In genomic region chr1:161216945-161217712, GRCh38 we compare ENCODE assay signal across 8 cellular contexts. TPM values are rescaled to one million over a fixed set of nuclear protein-coding genes. Genes with fewer than 3 reads are reported as not detected.
DNase-seq lines count a peak whose midpoint lies in the region; ATAC-seq and TF ChIP-seq lines count a peak whose summit lies in the region.

No MANE protein-coding gene starts in this region.

- intact Hi-C loops in activated T-helper 2 cell treated with anti-CD3 and anti-CD28 coated beads, Interferon-gamma antibody, Interleukin-2, Interleukin-4, amounts not matched to agents 10 μg/mL and 5 μg/mL and 100 μg/mL, durations not matched to agents 14 hours and 24 hours and 36 hours (cut with micrococcal nuclease) = no loop called here
- intact Hi-C loops in transverse colon (cut with DNase I; ENCODE audit: low total_unique reads) = no loop called here

- in situ Hi-C loops in transverse colon (cut with MboI; ENCODE audit: low pct_ligation_motif_present in 1 of 4, low pct_unique_long_range_greater_than_20kb in 1 of 4, low sequenced_read_pairs in 3 of 4) = loop anchor here in 1 of 4 donors (25.0 kb wide), 1 partner anchor 170 kb away; no protein-coding TSS in a partner anchor

- H3K27ac ChIP-seq in CD4-positive, CD25-positive, alpha-beta regulatory T cell (ENCODE audit: insufficient read depth, low read length, poor library complexity, severe bottlenecking) = peak overlapping the region; percentile 62
- H3K27ac ChIP-seq in transverse colon = peak overlapping the region; percentile 61 to 74 (median 68)

- no peaks in the 10 kb centered on the region for H3K27me3 Mint-ChIP-seq in CD4-positive, CD25-positive, alpha-beta regulatory T cell
- H3K27me3 Mint-ChIP-seq in activated T-helper 2 cell treated with anti-CD3 and anti-CD28 coated beads, Interferon-gamma antibody, Interleukin-2, Interleukin-4, amounts not matched to agents 10 μg/mL and 5 μg/mL and 100 μg/mL, durations not matched to agents 14 hours and 24 hours and 36 hours (ENCODE audit: low read depth) = no peaks in the 10 kb centered on the region

- H3K36me3 Mint-ChIP-seq in CD4-positive, CD25-positive, alpha-beta regulatory T cell = peaks cover 22% of the 10 kb centered on the region
- H3K36me3 Mint-ChIP-seq in activated T-helper 2 cell treated with anti-CD3 and anti-CD28 coated beads, Interferon-gamma antibody, Interleukin-2, Interleukin-4, amounts not matched to agents 10 μg/mL and 5 μg/mL and 100 μg/mL, durations not matched to agents 14 hours and 24 hours and 36 hours (ENCODE audit: low read depth) = peaks cover 27% of the 10 kb centered on the region

- H3K27me3 ChIP-seq in CD4-positive, CD25-positive, alpha-beta regulatory T cell (ENCODE audit: control insufficient read depth, insufficient read depth, low read length) = no peaks in the 10 kb centered on the region
- no peaks in the 10 kb centered on the region for H3K27me3 ChIP-seq in transverse colon

- TF ChIP-seq EP300 in transverse colon (IDR thresholded peaks at IDR 0.05; ENCODE audit: low read depth) = no peak

- peaks cover 38% of the 10 kb centered on the region for H3K4me1 ChIP-seq in CD4-positive, CD25-positive, alpha-beta regulatory T cell (ENCODE audit: control insufficient read depth, insufficient read depth, low read length, poor library complexity, severe bottlenecking)
- peaks cover 0 to 3% (median 0%) of the 10 kb centered on the region in 4 donors for H3K4me1 ChIP-seq in transverse colon

- TF ChIP-seq CTCF in transverse colon (IDR thresholded peaks at IDR 0.05) = no peak

- peak; percentile 16 to 32 for ATAC-seq in CD4-positive, CD25-positive, alpha-beta regulatory T cell (ENCODE audit: low read depth in 2 of 2)
- ATAC-seq in GM19438 (IDR thresholded peaks at IDR 0.05; ENCODE audit: low read depth, unreplicated experiment) (peak; percentile 92), HG03460 (IDR thresholded peaks at IDR 0.05; ENCODE audit: unreplicated experiment) (peak; percentile 83), left lobe of liver (peak; percentile 54), HG03025 (IDR thresholded peaks at IDR 0.05; ENCODE audit: low FRiP score, unreplicated experiment) (no peak)

- 56 to 58% methylated on average over 5 to 7 of the region's 7 CpGs for WGBS in transverse colon (ENCODE audit: low coverage in 1 of 2), 2 donors

- peak overlapping the region; percentile 32 to 87 (median 72) for H3K4me3 Mint-ChIP-seq in CD4-positive, CD25-positive, alpha-beta regulatory T cell
- H3K4me3 Mint-ChIP-seq in activated T-helper 2 cell treated with anti-CD3 and anti-CD28 coated beads, Interferon-gamma antibody, Interleukin-2, Interleukin-4, amounts not matched to agents 10 μg/mL and 5 μg/mL and 100 μg/mL, durations not matched to agents 14 hours and 24 hours and 36 hours (ENCODE audit: low read depth) = no peak overlapping the region

- H3K27ac Mint-ChIP-seq in CD4-positive, CD25-positive, alpha-beta regulatory T cell = peak overlapping the region; percentile 87 to 98 (median 97)
- H3K27ac Mint-ChIP-seq in activated T-helper 2 cell treated with anti-CD3 and anti-CD28 coated beads, Interferon-gamma antibody, Interleukin-2, Interleukin-4, amounts not matched to agents 10 μg/mL and 5 μg/mL and 100 μg/mL, durations not matched to agents 14 hours and 24 hours and 36 hours = peak overlapping the region; percentile 17

- peak in 1 of 3 donors; percentile 49 for DNase-seq in CD4-positive, CD25-positive, alpha-beta regulatory T cell
- no peak for DNase-seq in activated T-helper 2 cell treated with anti-CD3 and anti-CD28 coated beads, Interferon-gamma antibody, Interleukin-2, Interleukin-4, amounts not matched to agents 10 μg/mL and 5 μg/mL and 100 μg/mL, durations not matched to agents 14 hours and 24 hours and 36 hours (ENCODE audit: low spot score)
- DNase-seq in left lobe of liver (ENCODE audit: low spot score) (no peak), transverse colon (no peak)
- no peak for DNase-seq in central memory CD4-positive, alpha-beta T cell

- H3K9me3 Mint-ChIP-seq in CD4-positive, CD25-positive, alpha-beta regulatory T cell = no peaks in the 10 kb centered on the region
- H3K9me3 Mint-ChIP-seq in activated T-helper 2 cell treated with anti-CD3 and anti-CD28 coated beads, Interferon-gamma antibody, Interleukin-2, Interleukin-4, amounts not matched to agents 10 μg/mL and 5 μg/mL and 100 μg/mL, durations not matched to agents 14 hours and 24 hours and 36 hours = no peaks in the 10 kb centered on the region

- H3K9me3 ChIP-seq in CD4-positive, CD25-positive, alpha-beta regulatory T cell (ENCODE audit: control insufficient read depth in 2 of 2, low read length in 2 of 2) = no peaks in the 10 kb centered on the region
- H3K9me3 ChIP-seq in transverse colon = no peaks in the 10 kb centered on the region

- no peak for TF ChIP-seq POLR2A in transverse colon (IDR thresholded peaks at IDR 0.05)

- H3K36me3 ChIP-seq in CD4-positive, CD25-positive, alpha-beta regulatory T cell (ENCODE audit: control insufficient read depth, insufficient read depth, low read length) = peaks cover 19% of the 10 kb centered on the region
- H3K36me3 ChIP-seq in transverse colon = peaks cover 0 to 26% (median 13%) of the 10 kb centered on the region in 4 donors

- H3K4me3 ChIP-seq in CD4-positive, CD25-positive, alpha-beta regulatory T cell (ENCODE audit: low read depth, low read length) = peak overlapping the region; percentile 34
- peak overlapping the region in 1 of 4 donors; percentile 36 for H3K4me3 ChIP-seq in transverse colon

- peaks cover 0 to 69% (median 31%) of the 10 kb centered on the region in 4 donors for H3K4me1 Mint-ChIP-seq in CD4-positive, CD25-positive, alpha-beta regulatory T cell
- peaks cover 28% of the 10 kb centered on the region for H3K4me1 Mint-ChIP-seq in activated T-helper 2 cell treated with anti-CD3 and anti-CD28 coated beads, Interferon-gamma antibody, Interleukin-2, Interleukin-4, amounts not matched to agents 10 μg/mL and 5 μg/mL and 100 μg/mL, durations not matched to agents 14 hours and 24 hours and 36 hours (ENCODE audit: low read depth)

RNA-seq across cellular contexts. Expression of gene FCER1G, which starts 2.0 kb away (rescaled TPM):
- total RNA-seq in CD4-positive, CD25-positive, alpha-beta regulatory T cell = 2.9 TPM
- polyA plus RNA-seq in CD4-positive, CD25-positive, alpha-beta regulatory T cell = 100 to 1,000 TPM in 2 of 4 donors, 10 to 100 TPM in 2; 48.4 to 121 (median 101) TPM
- total RNA-seq in activated T-helper 2 cell treated with anti-CD3 and anti-CD28 coated beads, Interferon-gamma antibody, Interleukin-2, Interleukin-4, amounts not matched to agents 10 μg/mL and 5 μg/mL and 100 μg/mL, durations not matched to agents 14 hours and 24 hours and 36 hours = 0.60 and 0.71 TPM in 2 replicates
- 13.4 TPM for total RNA-seq in left lobe of liver
- 100 to 1,000 TPM in 1 of 4 donors, 10 to 100 TPM in 3; 20.9 to 194 (median 49.2) TPM for total RNA-seq in transverse colon

RNA-seq across cellular contexts. Expression of gene APOA2, which starts 6.3 kb away (rescaled TPM):
- total RNA-seq in CD4-positive, CD25-positive, alpha-beta regulatory T cell = not detected
- polyA plus RNA-seq in CD4-positive, CD25-positive, alpha-beta regulatory T cell = not detected
- not detected in 2 replicates for total RNA-seq in activated T-helper 2 cell treated with anti-CD3 and anti-CD28 coated beads, Interferon-gamma antibody, Interleukin-2, Interleukin-4, amounts not matched to agents 10 μg/mL and 5 μg/mL and 100 μg/mL, durations not matched to agents 14 hours and 24 hours and 36 hours
- total RNA-seq in left lobe of liver (4,148 TPM), transverse colon (not detected)

RNA-seq across cellular contexts. Expression of gene TOMM40L, which starts 8.7 kb away (rescaled TPM):
- 8.6 TPM for total RNA-seq in CD4-positive, CD25-positive, alpha-beta regulatory T cell
- 1 to 10 TPM; 5.3 to 7.1 (median 6.0) TPM for polyA plus RNA-seq in CD4-positive, CD25-positive, alpha-beta regulatory T cell
- total RNA-seq in activated T-helper 2 cell treated with anti-CD3 and anti-CD28 coated beads, Interferon-gamma antibody, Interleukin-2, Interleukin-4, amounts not matched to agents 10 μg/mL and 5 μg/mL and 100 μg/mL, durations not matched to agents 14 hours and 24 hours and 36 hours = 22.7 and 24.9 TPM in 2 replicates
- total RNA-seq in left lobe of liver = 6.3 TPM
- total RNA-seq in transverse colon = 10 to 100 TPM in 2 of 4 donors, 1 to 10 TPM in 2; 5.8 to 21.4 (median 12.6) TPM

RNA-seq across cellular contexts. Expression of gene NDUFS2, which starts 15.0 kb away (rescaled TPM):
- total RNA-seq in CD4-positive, CD25-positive, alpha-beta regulatory T cell = 67.5 TPM
- polyA plus RNA-seq in CD4-positive, CD25-positive, alpha-beta regulatory T cell = 100 to 1,000 TPM; 107 to 128 (median 117) TPM
- 79.0 and 91.5 TPM in 2 replicates for total RNA-seq in activated T-helper 2 cell treated with anti-CD3 and anti-CD28 coated beads, Interferon-gamma antibody, Interleukin-2, Interleukin-4, amounts not matched to agents 10 μg/mL and 5 μg/mL and 100 μg/mL, durations not matched to agents 14 hours and 24 hours and 36 hours
- total RNA-seq in left lobe of liver (106 TPM), transverse colon (100 to 1,000 TPM in 3 of 4 donors, 10 to 100 TPM in 1; 82.6 to 209 (median 144) TPM)

RNA-seq across cellular contexts. Expression of gene ADAMTS4, which starts 18.3 kb away (rescaled TPM):
- 5.3 TPM for total RNA-seq in CD4-positive, CD25-positive, alpha-beta regulatory T cell
- polyA plus RNA-seq in CD4-positive, CD25-positive, alpha-beta regulatory T cell = 1 to 10 TPM in 1 of 4 donors, under 1 TPM in 2, not detected in 1; 0.36 to 1.4 (median 0.37) TPM
- 0.05 and 0.09 TPM in 2 replicates for total RNA-seq in activated T-helper 2 cell treated with anti-CD3 and anti-CD28 coated beads, Interferon-gamma antibody, Interleukin-2, Interleukin-4, amounts not matched to agents 10 μg/mL and 5 μg/mL and 100 μg/mL, durations not matched to agents 14 hours and 24 hours and 36 hours
- total RNA-seq in left lobe of liver = 1.1 TPM
- total RNA-seq in transverse colon = 10 to 100 TPM in 2 of 4 donors, 1 to 10 TPM in 2; 1.2 to 34.8 (median 7.2) TPM

Comparison
In these comparisons a context has a peak if more than half of its experiments do, and no peak if none do; other contexts are left out.
1. RNA of gene APOA2, which starts 6.3 kb away (total RNA-seq): 4,148 TPM in left lobe of liver (single experiment); not detected in CD4-positive, CD25-positive, alpha-beta regulatory T cell (single experiment), not detected in activated T-helper 2 cell treated with anti-CD3 and anti-CD28 coated beads, Interferon-gamma antibody, Interleukin-2, Interleukin-4, amounts not matched to agents 10 μg/mL and 5 μg/mL and 100 μg/mL, durations not matched to agents 14 hours and 24 hours and 36 hours and not detected in transverse colon; every median in the first group is over 1,000 times any median in the second.